In genomic region chr7:74026406-74027123, GRCh38 we compare ENCODE assay signal across 1 cellular context.
TF ChIP-seq lines count a peak whose summit lies in the region.

No MANE protein-coding gene starts in this region.

TF ChIP-seq in K562, 482 proteins besides CTCF, POLR2A, EP300 and RAD21 (continued from another document and continues in another):
- TF ChIP-seq ZNF398 (CRISPR knock-in tag; IDR thresholded peaks at IDR 0.05) = no peak
- peak; percentile 20; the same call in 1 of the 2 replicates for TF ChIP-seq MAX (CRISPR knock-in tag; IDR thresholded peaks at IDR 0.05)
- TF ChIP-seq ZZZ3 (IDR thresholded peaks at IDR 0.05) = no peak
- no peak for TF ChIP-seq RREB1 (CRISPR knock-in tag; IDR thresholded peaks at IDR 0.05)
- TF ChIP-seq ZNF12 (CRISPR knock-in tag; IDR thresholded peaks at IDR 0.05) = no peak
- no peak for TF ChIP-seq HDAC3 (IDR thresholded peaks at IDR 0.05; ENCODE audit: borderline replicate concordance, partially characterized antibody)
- TF ChIP-seq CC2D1A (IDR thresholded peaks at IDR 0.05) = 0 out of 2 replicates have a peak, but pooled peaks have one; percentile 33
- no peak for TF ChIP-seq MAFK (IDR thresholded peaks at IDR 0.05; ENCODE audit: low read length)
- TF ChIP-seq ESRRA (IDR thresholded peaks at IDR 0.05; ENCODE audit: borderline replicate concordance, low read depth) = 0 out of 2 replicates have a peak, but pooled peaks have one; percentile 36
- no peak for TF ChIP-seq PBX2 (CRISPR knock-in tag; IDR thresholded peaks at IDR 0.05; ENCODE audit: low read depth)
- TF ChIP-seq PBX2 (tag; conservative IDR thresholded peaks at IDR 0.05; ENCODE audit: low read depth) = no peak
- TF ChIP-seq SMC3 (conservative IDR thresholded peaks at IDR 0.05; ENCODE audit: insufficient read depth, low read depth, low read length) = peak; percentile 91
- TF ChIP-seq ZNF347 (CRISPR knock-in tag; IDR thresholded peaks at IDR 0.05; ENCODE audit: low read depth) = no peak
- 0 out of 2 replicates have a peak, but pooled peaks have one; percentile 71 for TF ChIP-seq ZNF764 (CRISPR knock-in tag; IDR thresholded peaks at IDR 0.05; ENCODE audit: low read depth)
- TF ChIP-seq KLF16 (IDR thresholded peaks at IDR 0.05) = peak; percentile 44; the same call in 1 of the 2 replicates
- TF ChIP-seq MYC (IDR thresholded peaks at IDR 0.05; ENCODE audit: low read depth, low read length) = peak; percentile 41; the same call in 1 of the 2 replicates
- no peak for TF ChIP-seq MYC (CRISPR knock-in tag; IDR thresholded peaks at IDR 0.05; ENCODE audit: borderline replicate concordance, low read depth)
- TF ChIP-seq ZNF592 (IDR thresholded peaks at IDR 0.05) = no peak
- peak; percentile 96 for TF ChIP-seq TFAP4 (CRISPR knock-in tag; IDR thresholded peaks at IDR 0.05; ENCODE audit: borderline replicate concordance)
- no peak for TF ChIP-seq MYNN (IDR thresholded peaks at IDR 0.05)
- no peak for TF ChIP-seq MYNN (CRISPR knock-in tag; IDR thresholded peaks at IDR 0.05)
- TF ChIP-seq ZMIZ1 (IDR thresholded peaks at IDR 0.05; ENCODE audit: low read depth in 2 of 2, low read length in 2 of 2) = 0 out of 4 replicates have a peak, but pooled peaks of 1 of the 2 experiments have one; percentile 30
- TF ChIP-seq ZNF57 (CRISPR knock-in tag; IDR thresholded peaks at IDR 0.05) = no peak
- TF ChIP-seq TEAD1 (CRISPR knock-in tag; IDR thresholded peaks at IDR 0.05) = peak in 1 of 2 experiments; percentile 57; a peak in 1 of 4 replicates
- TF ChIP-seq MAZ (CRISPR knock-in tag; conservative IDR thresholded peaks at IDR 0.05 in 1 of 2, IDR thresholded peaks at IDR 0.05 in 1 of 2) = peak in 1 of 2 experiments; percentile 24; a peak in 1 of 4 replicates
- peak; percentile 51; the same call in 1 of the 2 replicates for TF ChIP-seq DEAF1 (CRISPR knock-in tag; IDR thresholded peaks at IDR 0.05)
- TF ChIP-seq MNT (conservative IDR thresholded peaks at IDR 0.05) = no peak
- no peak for TF ChIP-seq SRSF9 (IDR thresholded peaks at IDR 0.05; ENCODE audit: borderline replicate concordance, low read depth, low read length)
